In genomic region chr2:27086090-27086721, GRCh38 we compare ENCODE assay signal across 8 cellular contexts. TPM values are rescaled to one million over a fixed set of nuclear protein-coding genes. Genes with fewer than 3 reads are reported as not detected.
DNase-seq lines count a peak whose midpoint lies in the region; ATAC-seq and TF ChIP-seq lines count a peak whose summit lies in the region.

No MANE protein-coding gene starts in this region.

- ATAC-seq in GM19043 (IDR thresholded peaks at IDR 0.05; ENCODE audit: low read depth, unreplicated experiment) = peak; percentile 83
- peak; percentile 77 for ATAC-seq in HG03342 (IDR thresholded peaks at IDR 0.05; ENCODE audit: unreplicated experiment)

- peak; percentile 24 for TF ChIP-seq CTCF in kidney epithelial cell (IDR thresholded peaks at IDR 0.05; ENCODE audit: insufficient read depth, low read length, poor library complexity, severe bottlenecking)

- H3K4me3 ChIP-seq in kidney epithelial cell (ENCODE audit: low read depth, low read length) = peak overlapping the region; percentile 55

- no peaks in the 10 kb centered on the region for H3K36me3 ChIP-seq in kidney epithelial cell (ENCODE audit: control insufficient read depth, insufficient read depth, low read length)

- no peaks in the 10 kb centered on the region for H3K27me3 ChIP-seq in kidney epithelial cell (ENCODE audit: control insufficient read depth, insufficient read depth, low read length)

- DNase-seq in Ammon's horn (ENCODE audit: low spot score) (peak; percentile 95), NCI-H345 treated with DMSO at 0.1 percent for 48 hours (lab: John Stamatoyannopoulos, UW; ENCODE audit: unreplicated experiment) (peak; percentile 92), cerebellar nuclear complex (lab: John Stamatoyannopoulos, UW) (peak; percentile 29 to 80), kidney epithelial cell (ENCODE audit: low read depth) (peak; percentile 51)
- peak; percentile 100 for DNase-seq in activated CD4-positive, CD25-positive, alpha-beta regulatory T cell treated with anti-CD3 and anti-CD28 coated beads, Interleukin-2, amount 50 U/mL, for 72 hours
- peak; percentile 97 for DNase-seq in stimulated activated CD4-positive, alpha-beta T cell treated with anti-CD3 and anti-CD28 coated beads, Interleukin-15, amount 100 ng/mL, for 24 hours

RNA-seq across cellular contexts. Expression of gene KHK, which starts 0.4 kb away (rescaled TPM):
- total RNA-seq in kidney epithelial cell = 3.1 and 3.8 TPM in 2 replicates

RNA-seq across cellular contexts. Expression of gene EMILIN1, which starts 7.8 kb away (rescaled TPM):
- total RNA-seq in kidney epithelial cell = 7.4 and 9.5 TPM in 2 replicates

RNA-seq across cellular contexts. Expression of gene OST4, which starts 14.8 kb away (rescaled TPM):
- total RNA-seq in kidney epithelial cell = 237 and 272 TPM in 2 replicates

RNA-seq across cellular contexts. Expression of gene CGREF1, which starts 32.7 kb away (rescaled TPM):
- total RNA-seq in kidney epithelial cell = 1.8 and 2.5 TPM in 2 replicates

RNA-seq across cellular contexts. Expression of gene AGBL5, which starts 34.7 kb away (rescaled TPM):
- total RNA-seq in kidney epithelial cell = 28.6 and 32.0 TPM in 2 replicates

Comparison
In these comparisons a context has a peak if more than half of its experiments do, and no peak if none do; other contexts are left out.
1. Peak in every context shown above with its lines: DNase-seq, ATAC-seq and H3K4me3 ChIP-seq.